9 cellular contexts compared by ENCODE assay signal in genomic region chr5:92518318-92518913, GRCh38.
DNase-seq lines count a peak whose midpoint lies in the region; ATAC-seq and TF ChIP-seq lines count a peak whose summit lies in the region.
"Had no signal": no experiment of that assay in that cellular context is flagged by ENCODE, and none has a peak within 500 bp of the region (broad histone marks: within the 10 kb centered on the region; RNA-seq: fewer than 3 reads in every experiment).

No MANE protein-coding gene starts in this region.

- H3K9me2 ChIP-seq in SK-N-SH = no peaks in the 10 kb centered on the region

- DNase-seq in NCI-H1105 treated with DMSO at 0.1 percent for 48 hours (lab: John Stamatoyannopoulos, UW) (peak; percentile 12), NCI-H1105 (lab: John Stamatoyannopoulos, UW) (no peak), SK-N-SH (peak; percentile 10), right atrium auricular region (ENCODE audit: low spot score) (no peak), tibial artery (no peak), midbrain (lab: John Stamatoyannopoulos, UW) (no peak)
- DNase-seq: activated naive CD8-positive, alpha-beta T cell treated with anti-CD3 and anti-CD28 coated beads, Interleukin-2, amount 10 ng/mL, durations not matched to agents 7 days and 5 days had no signal

- 93% methylated on average over 4 of the region's 4 CpGs for WGBS in SK-N-SH (ENCODE audit: low lambda C conversion rate)

- H3K9me3 ChIP-seq in SK-N-SH (peaks cover under 1% of the 10 kb centered on the region; the same call in 1 of the 2 replicates), right atrium auricular region (peaks cover 0 to 9% of the 10 kb centered on the region in 2 donors), tibial artery (no peaks in the 10 kb centered on the region)

- no peaks in the 10 kb centered on the region for H3K79me2 ChIP-seq in SK-N-SH (ENCODE audit: insufficient read depth)

- H3K27ac ChIP-seq in SK-N-SH (ENCODE audit: low read depth in 2 of 2, low read length in 1 of 2) (no peak overlapping the region; a peak in 1 of 4 replicates), right atrium auricular region (no peak overlapping the region), tibial artery (no peak overlapping the region)

- no peak overlapping the region for H3K4me3 ChIP-seq in SK-N-SH (ENCODE audit: low read depth in 2 of 2, low read length in 1 of 2)
- H3K4me3 ChIP-seq in right atrium auricular region = no peak overlapping the region
- H3K4me3 ChIP-seq in tibial artery = no peak overlapping the region

- ATAC-seq in GM21515 (IDR thresholded peaks at IDR 0.05; ENCODE audit: unreplicated experiment) (peak; percentile 99), HG03558 (IDR thresholded peaks at IDR 0.05; ENCODE audit: extremely low read depth, unreplicated experiment) (peak; percentile 94)

- H3K36me3 ChIP-seq in SK-N-SH (replicated peaks in 1 of 2; ENCODE audit: control insufficient read depth in 1 of 2, insufficient read depth in 2 of 2, low read length in 1 of 2) (no peaks in the 10 kb centered on the region), right atrium auricular region (no peaks in the 10 kb centered on the region), tibial artery (no peaks in the 10 kb centered on the region)

- H3K4me1 ChIP-seq in SK-N-SH (ENCODE audit: control insufficient read depth in 1 of 2, insufficient read depth in 2 of 2, low read depth in 1 of 2, low read length in 1 of 2) = no peaks in the 10 kb centered on the region
- H3K4me1 ChIP-seq in right atrium auricular region = no peaks in the 10 kb centered on the region
- no peaks in the 10 kb centered on the region for H3K4me1 ChIP-seq in tibial artery

- TF ChIP-seq EP300 in SK-N-SH (IDR thresholded peaks at IDR 0.05; ENCODE audit: borderline replicate concordance in 1 of 2, low read depth in 1 of 2, low read length in 1 of 2) = no peak

- no peak overlapping the region for H3K4me2 ChIP-seq in SK-N-SH

- no peaks in the 10 kb centered on the region for H3F3A ChIP-seq in SK-N-SH (replicated peaks; ENCODE audit: insufficient read depth)

- H4K20me1 ChIP-seq in SK-N-SH (ENCODE audit: insufficient read depth) = no peaks in the 10 kb centered on the region

- POLR2A ChIA-PET in SK-N-SH (lab: Yijun Ruan, JAX) = no interaction called here

- CTCF ChIA-PET in SK-N-SH (lab: Yijun Ruan, JAX) = interaction anchor here (0.7 to 1.2 kb wide), 4 partner anchors 8 to 147 kb away, joined by 3 read pairs; no protein-coding TSS in a partner anchor

- H2AFZ ChIP-seq in SK-N-SH (ENCODE audit: low read depth) = no peak overlapping the region

- H3K9ac ChIP-seq in SK-N-SH = no peak overlapping the region

- intact Hi-C loops in tibial artery (cut with DNase I; ENCODE audit: low total_unique reads) = no loop called here

- TF ChIP-seq CTCF in SK-N-SH (IDR thresholded peaks at IDR 0.05) (peak; percentile 56), right atrium auricular region (IDR thresholded peaks at IDR 0.05) (peak; percentile 27 to 54), tibial artery (IDR thresholded peaks at IDR 0.05) (peak; percentile 34 to 35)

- TF ChIP-seq RAD21 in SK-N-SH (IDR thresholded peaks at IDR 0.05; ENCODE audit: low read length) = peak; percentile 55

- no peaks in the 10 kb centered on the region for H3K27me3 ChIP-seq in SK-N-SH (ENCODE audit: insufficient read depth)
- H3K27me3 ChIP-seq in right atrium auricular region = no peaks in the 10 kb centered on the region
- no peaks in the 10 kb centered on the region for H3K27me3 ChIP-seq in tibial artery

TF ChIP-seq in SK-N-SH, 30 proteins besides CTCF, POLR2A, EP300 and RAD21:
- TF ChIP-seq MXI1 (IDR thresholded peaks at IDR 0.05; ENCODE audit: low read depth, low read length) = no peak
- peak; percentile 31; the same call in 1 of the 2 replicates for TF ChIP-seq SMC3 (IDR thresholded peaks at IDR 0.05; ENCODE audit: low read depth, low read length)
- TF ChIP-seq TAF1 (IDR thresholded peaks at IDR 0.05; ENCODE audit: borderline replicate concordance, low read depth, low read length) = no peak
- TF ChIP-seq SIN3A (IDR thresholded peaks at IDR 0.05; ENCODE audit: borderline replicate concordance, low read depth, low read length) = no peak
- no peak for TF ChIP-seq EZH2phosphoT487 (IDR thresholded peaks at IDR 0.05; ENCODE audit: borderline replicate concordance, low read depth)
- no peak for TF ChIP-seq JUND (IDR thresholded peaks at IDR 0.05)

Comparison
In these comparisons a context has a peak if more than half of its experiments do, and no peak if none do; other contexts are left out.
1. DNase-seq: peak in NCI-H1105 treated with DMSO at 0.1 percent for 48 hours (single experiment) and SK-N-SH (single experiment); none in NCI-H1105 (single experiment), right atrium auricular region (single experiment), tibial artery (0 of 2) and midbrain (single experiment).
2. Peak in every context shown above with its lines, with median percentiles within 50 percentile points of each other: CTCF ChIP-seq.